In genomic region chr5:1793301-1793740, GRCh38 we compare ENCODE assay signal across 12 cellular contexts. TPM values are rescaled to one million over a fixed set of nuclear protein-coding genes. Genes with fewer than 3 reads are reported as not detected.
DNase-seq lines count a peak whose midpoint lies in the region; ATAC-seq, FAIRE-seq and TF ChIP-seq lines count a peak whose summit lies in the region.
"Had no signal": no experiment of that assay in that cellular context is flagged by ENCODE, and none has a peak within 500 bp of the region (broad histone marks: within the 10 kb centered on the region; RNA-seq: fewer than 3 reads in every experiment).

No MANE protein-coding gene starts in this region.

- POLR2A ChIA-PET in AG04449 (lab: Yijun Ruan, JAX): no interaction called here

- H3K27ac ChIP-seq in mesodermal cell (ENCODE audit: low read depth, low read length, severe bottlenecking) (peak overlapping the region; percentile 32), kidney (ENCODE audit: low read depth in 2 of 2, low read length in 2 of 2) (no peak overlapping the region)
- H3K27ac ChIP-seq: WERI-Rb-1 had no signal

- CTCF ChIA-PET in AG04449 (lab: Yijun Ruan, JAX): no interaction called here

- TF ChIP-seq CTCF in AG04449 (IDR thresholded peaks at IDR 0.05; ENCODE audit: insufficient read depth, low read length, missing control alignments): no peak
- no peak for TF ChIP-seq CTCF in kidney (IDR thresholded peaks at IDR 0.05; ENCODE audit: borderline replicate concordance, extremely low read depth, insufficient read depth)

- ATAC-seq in HG03175 (IDR thresholded peaks at IDR 0.05; ENCODE audit: unreplicated experiment): no peak
- ATAC-seq in GM19023 (IDR thresholded peaks at IDR 0.05; ENCODE audit: unreplicated experiment): no peak

- H3K36me3 ChIP-seq in mesodermal cell (ENCODE audit: control insufficient read depth, insufficient read depth, low read length) (peaks cover 26% of the 10 kb centered on the region), kidney (ENCODE audit: control insufficient read depth in 1 of 2, insufficient read depth in 2 of 2, low read length in 2 of 2) (peaks cover 0 to 18% of the 10 kb centered on the region in 2 donors)

- intact Hi-C loops in kidney (cut with DNase I): no loop called here

- H3K4me3 ChIP-seq in AG04449 (ENCODE audit: low read depth, low read length): peak overlapping the region; percentile 20; the same call in 1 of the 2 replicates
- no peak overlapping the region for H3K4me3 ChIP-seq in mesodermal cell (ENCODE audit: extremely low read depth, insufficient read depth, low read length, poor library complexity, severe bottlenecking)
- H3K4me3 ChIP-seq in kidney (ENCODE audit: low read length in 2 of 2): no peak overlapping the region
- H3K4me3 ChIP-seq: mucosa of descending colon had no signal

- in situ Hi-C loops in KBM-7 (cut with MboI; ENCODE audit: low pct_unique_long_range_greater_than_20kb, low sequenced_read_pairs): no loop called here

- H3K4me1 ChIP-seq in mesodermal cell (ENCODE audit: control insufficient read depth, insufficient read depth, low read length, poor library complexity, severe bottlenecking) (peaks cover 33% of the 10 kb centered on the region), kidney (ENCODE audit: control insufficient read depth in 1 of 2, insufficient read depth in 1 of 2, low read depth in 1 of 2, low read length in 2 of 2) (no peaks in the 10 kb centered on the region)
- H3K4me1 ChIP-seq: Caco-2 had no signal

- DNase-seq in AG04449 (ENCODE audit: low read depth, low spot score) (no peak), KBM-7 (peak; percentile 45), DMS79 (lab: John Stamatoyannopoulos, UW) (no peak), kidney (no peak)
- DNase-seq in activated CD8-positive, alpha-beta memory T cell treated with anti-CD3 and anti-CD28 coated beads, Interleukin-2, amount 50 U/mL, for 4 hours: peak; percentile 40
- DNase-seq: WERI-Rb-1 had no signal

- WGBS in mesodermal cell (ENCODE audit: insufficient coverage in 2 of 2), 2 experiments: 87 to 93% methylated on average over 9 to 10 of the region's 10 CpGs

- FAIRE-seq in kidney (lab: Jason Lieb, UNC): no peak
- FAIRE-seq: endometrium had no signal

- H3K9me3 ChIP-seq in mesodermal cell (ENCODE audit: control insufficient read depth, low read length) (no peaks in the 10 kb centered on the region), kidney (ENCODE audit: control insufficient read depth in 1 of 2, low read length in 2 of 2) (peaks cover 0 to 3% of the 10 kb centered on the region in 2 donors)
- H3K9me3 ChIP-seq: Caco-2, mucosa of descending colon had no signal

- no peak overlapping the region for H3K9ac ChIP-seq in kidney (ENCODE audit: low read length in 2 of 2)

RNA-seq across cellular contexts. Expression of gene MRPL36, which starts 6.3 kb away (rescaled TPM):
- 74.1 TPM for polyA plus RNA-seq in mesodermal cell (2013, experiment 1 of 2)
- polyA plus RNA-seq in mesodermal cell (2013, experiment 2 of 2): 66.8 TPM
- 29.6 TPM for total RNA-seq in kidney
- 96.7 TPM for polyA plus RNA-seq in kidney (ENCODE audit: insufficient read depth, low read depth, low replicate concordance)

RNA-seq across cellular contexts. Expression of gene NDUFS6, which starts 7.9 kb away (rescaled TPM):
- polyA plus RNA-seq in mesodermal cell (2013, experiment 1 of 2): 64.1 TPM
- polyA plus RNA-seq in mesodermal cell (2013, experiment 2 of 2): 55.5 TPM
- total RNA-seq in kidney: 31.1 TPM
- polyA plus RNA-seq in kidney (ENCODE audit: insufficient read depth, low read depth, low replicate concordance): 164 TPM

Comparison
In these comparisons a context has a peak if more than half of its experiments do, and no peak if none do; other contexts are left out.
1. DNase-seq: peak in KBM-7 (single experiment) and activated CD8-positive, alpha-beta memory T cell treated with anti-CD3 and anti-CD28 coated beads, Interleukin-2, amount 50 U/mL, for 4 hours (single experiment); none in AG04449 (single experiment), DMS79 (single experiment) and kidney (single experiment).